In genomic region chr2:20666114-20666363, GRCh38 we compare ENCODE assay signal across 9 cellular contexts. TPM values are rescaled to one million over a fixed set of nuclear protein-coding genes. Genes with fewer than 3 reads are reported as not detected.
DNase-seq lines count a peak whose midpoint lies in the region; ATAC-seq and TF ChIP-seq lines count a peak whose summit lies in the region.
"Had no signal": no experiment of that assay in that cellular context is flagged by ENCODE, and none has a peak within 500 bp of the region (broad histone marks: within the 10 kb centered on the region; RNA-seq: fewer than 3 reads in every experiment).

No MANE protein-coding gene starts in this region.

- peaks cover 0 to 94% of the 10 kb centered on the region in 2 donors for H3K27me3 ChIP-seq in tibial nerve

- no peaks in the 10 kb centered on the region for H3K36me3 Mint-ChIP-seq in activated naive CD4-positive, alpha-beta T cell treated with anti-CD3 and anti-CD28 coated beads for 36 hours (ENCODE audit: low read depth)
- H3K36me3 Mint-ChIP-seq in activated T-helper 17 cell treated with anti-CD3 and anti-CD28 coated beads, Interleukin-2, amount 50 U/mL, for 72 hours (ENCODE audit: low read depth) = no peaks in the 10 kb centered on the region

- no peak overlapping the region for H3K27ac Mint-ChIP-seq in activated naive CD4-positive, alpha-beta T cell treated with anti-CD3 and anti-CD28 coated beads for 36 hours
- no peak overlapping the region for H3K27ac Mint-ChIP-seq in activated T-helper 17 cell treated with anti-CD3 and anti-CD28 coated beads, Interleukin-2, amount 50 U/mL, for 72 hours

- no peak for TF ChIP-seq EP300 in tibial nerve (IDR thresholded peaks at IDR 0.05)

- H3K4me1 Mint-ChIP-seq in activated naive CD4-positive, alpha-beta T cell treated with anti-CD3 and anti-CD28 coated beads for 36 hours (ENCODE audit: low read depth) = peaks cover 10% of the 10 kb centered on the region
- no peaks in the 10 kb centered on the region for H3K4me1 Mint-ChIP-seq in activated T-helper 17 cell treated with anti-CD3 and anti-CD28 coated beads, Interleukin-2, amount 50 U/mL, for 72 hours

- no peaks in the 10 kb centered on the region for H3K9me3 ChIP-seq in tibial nerve

- peaks cover 56% of the 10 kb centered on the region for H3K27me3 Mint-ChIP-seq in activated naive CD4-positive, alpha-beta T cell treated with anti-CD3 and anti-CD28 coated beads for 36 hours (ENCODE audit: low read depth)
- peaks cover 47% of the 10 kb centered on the region for H3K27me3 Mint-ChIP-seq in activated T-helper 17 cell treated with anti-CD3 and anti-CD28 coated beads, Interleukin-2, amount 50 U/mL, for 72 hours

- WGBS in tibial nerve, 2 donors = 1% methylated on average over 13 to 14 of the region's 32 CpGs

- peak overlapping the region; percentile 68 for H3K4me3 Mint-ChIP-seq in activated naive CD4-positive, alpha-beta T cell treated with anti-CD3 and anti-CD28 coated beads for 36 hours
- H3K4me3 Mint-ChIP-seq in activated T-helper 17 cell treated with anti-CD3 and anti-CD28 coated beads, Interleukin-2, amount 50 U/mL, for 72 hours = peak overlapping the region; percentile 64

- H3K4me1 ChIP-seq in tibial nerve = peaks cover 0 to 58% (median 16%) of the 10 kb centered on the region in 4 donors

- no peak for ATAC-seq in activated T-helper 17 cell treated with anti-CD3 and anti-CD28 coated beads, Interleukin-2, amount 50 U/mL, for 72 hours (replicated peaks)
- ATAC-seq in left colon (peak; percentile 24), HG03460 (IDR thresholded peaks at IDR 0.05; ENCODE audit: unreplicated experiment) (no peak)

- peak overlapping the region; percentile 37 to 61 (median 47) for H3K4me3 ChIP-seq in tibial nerve

- TF ChIP-seq CTCF in tibial nerve (IDR thresholded peaks at IDR 0.05) = no peak

- DNase-seq in activated naive CD4-positive, alpha-beta T cell treated with anti-CD3 and anti-CD28 coated beads for 36 hours = no peak
- DNase-seq in activated naive CD4-positive, alpha-beta T cell treated with anti-CD3 and anti-CD28 coated beads, Interleukin-2, amount 50 U/mL, for 16 hours = no peak
- DNase-seq in left colon (no peak), tibial nerve (ENCODE audit: low spot score in 2 of 2) (no peak), HuH-7.5 (ENCODE audit: low spot score) (no peak)
- DNase-seq in stimulated activated CD4-positive, alpha-beta T cell treated with anti-CD3 and anti-CD28 coated beads, Interleukin-12 subunit alpha, Interleukin-12 subunit beta, amount 100 ng/mL, for 4 hours = no peak

- CTCF ChIA-PET in activated naive CD4-positive, alpha-beta T cell treated with anti-CD3 and anti-CD28 coated beads for 36 hours (lab: Charles Lee) = interaction anchor here (0.6 to 8.9 kb wide), 8 partner anchors 10 to 296 kb away, joined by 3 to 174 read pairs (median 4); partner anchors contain the start of genes HS1BP3 and RHOB

- no peaks in the 10 kb centered on the region for H3K9me3 Mint-ChIP-seq in activated naive CD4-positive, alpha-beta T cell treated with anti-CD3 and anti-CD28 coated beads for 36 hours
- no peaks in the 10 kb centered on the region for H3K9me3 Mint-ChIP-seq in activated T-helper 17 cell treated with anti-CD3 and anti-CD28 coated beads, Interleukin-2, amount 50 U/mL, for 72 hours

- H3K27ac ChIP-seq in tibial nerve = peak overlapping the region in 3 of 4 donors; percentile 6 to 59 (median 57)

- intact Hi-C loops in activated naive CD4-positive, alpha-beta T cell treated with anti-CD3 and anti-CD28 coated beads for 36 hours (cut with micrococcal nuclease) = loop anchor here (10.0 kb wide), 1 partner anchor 379 kb away; the partner anchor contains the start of gene APOB
- intact Hi-C loops in left colon (cut with DNase I, micrococcal nuclease) = loop anchor here in 1 of 2 donors (10.0 kb wide), 1 partner anchor 299 kb away; no protein-coding TSS in a partner anchor

- H3K36me3 ChIP-seq in tibial nerve = no peaks in the 10 kb centered on the region

- TF ChIP-seq POLR2A in tibial nerve (IDR thresholded peaks at IDR 0.05) = no peak

RNA-seq across cellular contexts. Expression of gene GDF7, which starts 0.9 kb away (rescaled TPM):
- not detected for total RNA-seq in activated naive CD4-positive, alpha-beta T cell treated with anti-CD3 and anti-CD28 coated beads for 36 hours
- under 1 TPM; 0.02 to 0.48 TPM for total RNA-seq in activated T-helper 17 cell treated with anti-CD3 and anti-CD28 coated beads, Interleukin-2, amount 50 U/mL, for 72 hours
- total RNA-seq in left colon = under 1 TPM; 0.18 to 0.25 TPM
- total RNA-seq in tibial nerve = 10 to 100 TPM in 3 of 4 donors, 1 to 10 TPM in 1; 6.3 to 20.0 (median 16.6) TPM
- total RNA-seq: HT-29 had no signal

RNA-seq across cellular contexts. Expression of gene HS1BP3, which starts 15.1 kb away (rescaled TPM):
- 1 to 10 TPM; 6.0 to 6.1 TPM for total RNA-seq in activated naive CD4-positive, alpha-beta T cell treated with anti-CD3 and anti-CD28 coated beads for 36 hours
- total RNA-seq in activated T-helper 17 cell treated with anti-CD3 and anti-CD28 coated beads, Interleukin-2, amount 50 U/mL, for 72 hours = 10 to 100 TPM in 1 of 2 donors, 1 to 10 TPM in 1; 8.9 to 10.7 TPM
- total RNA-seq in left colon (10 to 100 TPM; 26.9 to 33.5 TPM), tibial nerve (10 to 100 TPM; 24.5 to 45.9 (median 33.8) TPM)

Comparison
In these comparisons a context has a peak if more than half of its experiments do, and no peak if none do; other contexts are left out.
1. RNA of gene GDF7, which starts 0.9 kb away (total RNA-seq): 6.3 to 20.0 TPM in tibial nerve; 0.02 to 0.48 TPM in activated T-helper 17 cell treated with anti-CD3 and anti-CD28 coated beads, Interleukin-2, amount 50 U/mL, for 72 hours, 0.18 to 0.25 TPM in left colon and not detected in activated naive CD4-positive, alpha-beta T cell treated with anti-CD3 and anti-CD28 coated beads for 36 hours; every median in the first group is over 4 times any median in the second.